ENCODE assay signal across 8 cellular contexts in the genomic region with DNA sequence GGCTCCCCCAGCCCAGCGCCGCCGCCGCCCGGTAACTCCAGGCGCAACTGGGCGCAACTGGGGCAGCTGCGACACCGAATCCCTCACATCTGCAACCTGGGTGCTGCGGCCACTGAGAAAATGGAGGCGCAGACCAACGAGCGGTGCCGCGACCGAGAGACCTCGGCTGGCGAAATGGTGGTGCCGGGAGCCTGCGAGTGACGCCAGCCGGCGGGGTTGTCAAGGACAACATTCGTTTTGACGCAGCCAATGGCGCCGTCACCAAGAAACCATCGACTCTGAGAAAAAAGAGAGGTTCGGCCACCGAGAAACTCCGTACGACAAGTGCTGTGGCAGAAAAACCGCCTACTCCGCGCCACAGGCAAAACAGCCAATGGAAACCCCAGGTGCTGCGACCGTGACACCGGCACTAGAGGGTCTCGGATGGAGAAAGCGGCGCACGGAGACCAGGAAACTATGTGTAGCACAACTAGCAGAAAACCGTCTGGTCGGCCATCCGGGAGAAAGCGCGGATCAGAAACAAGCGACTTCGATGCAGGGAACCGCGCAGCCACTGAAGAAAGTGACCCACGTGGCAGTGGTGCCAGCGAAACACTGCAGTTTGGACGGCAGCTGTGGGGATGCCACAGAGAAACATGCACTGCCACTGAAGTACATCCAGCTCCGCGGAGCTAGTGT.
DNase-seq lines count a peak whose midpoint lies in the region; ATAC-seq and TF ChIP-seq lines count a peak whose summit lies in the region.

No MANE protein-coding gene starts in this region.

- peak overlapping the region; percentile 73 for H3K4me3 ChIP-seq in coronary artery
- H3K4me3 ChIP-seq in suprapubic skin, result peak overlapping the region; percentile 65
- no peak overlapping the region for H3K4me3 ChIP-seq in smooth muscle cell

- H3K9me3 Mint-ChIP-seq in naive thymus-derived CD8-positive, alpha-beta T cell, result peaks cover 0 to 25% (median 8%) of the 10 kb centered on the region in 9 donors

- no peaks in the 10 kb centered on the region for H4K20me1 ChIP-seq in smooth muscle cell (ENCODE audit: low read depth)

- H3F3A ChIP-seq in smooth muscle cell (ENCODE audit: low read depth), result no peaks in the 10 kb centered on the region

- H2AFZ ChIP-seq in smooth muscle cell (ENCODE audit: low read depth), result no peak overlapping the region

- no peaks in the 10 kb centered on the region for H3K79me2 ChIP-seq in smooth muscle cell (ENCODE audit: low read depth)

- H3K36me3 ChIP-seq in suprapubic skin (no peaks in the 10 kb centered on the region), smooth muscle cell (ENCODE audit: low read depth) (no peaks in the 10 kb centered on the region)

- no peak overlapping the region for H3K9ac ChIP-seq in smooth muscle cell (ENCODE audit: low read depth)

- H3K27me3 ChIP-seq in suprapubic skin (peaks cover 89% of the 10 kb centered on the region), smooth muscle cell (ENCODE audit: low read depth) (no peaks in the 10 kb centered on the region)

- POLR2A ChIA-PET in naive thymus-derived CD8-positive, alpha-beta T cell (lab: Charles Lee), result interaction anchor here (0.6 to 9.7 kb wide), 18 partner anchors 12 to 533 kb away, joined by 3 to 411 read pairs (median 12); a partner anchor contains a TSS

- H3K27ac ChIP-seq in coronary artery (peak overlapping the region; percentile 90 to 91), suprapubic skin (peak overlapping the region; percentile 90), smooth muscle cell (ENCODE audit: low read depth) (no peak overlapping the region)

- peak overlapping the region; percentile 91 to 99 (median 95) for H3K4me3 Mint-ChIP-seq in naive thymus-derived CD8-positive, alpha-beta T cell

- H3K4me1 ChIP-seq in suprapubic skin, result peaks cover 45% of the 10 kb centered on the region
- H3K4me1 ChIP-seq in smooth muscle cell (ENCODE audit: low read depth), result no peaks in the 10 kb centered on the region

- TF ChIP-seq POLR2A in suprapubic skin (IDR thresholded peaks at IDR 0.05), result no peak

- H3K36me3 Mint-ChIP-seq in naive thymus-derived CD8-positive, alpha-beta T cell, result peaks cover 2 to 17% (median 8%) of the 10 kb centered on the region in 3 donors

- WGBS in suprapubic skin, result 2% methylated on average over 25 of the region's 56 CpGs
- 98% methylated on average over 55 of the region's 56 CpGs for WGBS in smooth muscle cell (ENCODE audit: low lambda C conversion rate)

- peak; percentile 29 for ATAC-seq in GM21619 (IDR thresholded peaks at IDR 0.05; ENCODE audit: unreplicated experiment)
- peak; percentile 60 to 74 for ATAC-seq in naive thymus-derived CD8-positive, alpha-beta T cell

- peak overlapping the region; percentile 99 to 100 (median 100) for H3K27ac Mint-ChIP-seq in naive thymus-derived CD8-positive, alpha-beta T cell

- TF ChIP-seq EP300 in suprapubic skin (IDR thresholded peaks at IDR 0.05), result no peak

- DNase-seq in DMS53 (lab: John Stamatoyannopoulos, UW) (peak; percentile 82), NCI-H1092 (lab: John Stamatoyannopoulos, UW) (peak; percentile 41), coronary artery (ENCODE audit: low spot score) (peak; percentile 78), suprapubic skin (ENCODE audit: low spot score in 2 of 2) (peak in 1 of 2 donors; percentile 80), smooth muscle cell (lab: John Stamatoyannopoulos, UW; ENCODE audit: unreplicated experiment) (no peak)
- DNase-seq in activated CD4-positive, alpha-beta T cell treated with anti-CD3 and anti-CD28 coated beads for 48 hours, result peak; percentile 85
- peak; percentile 65 to 94 (median 88) for DNase-seq in naive thymus-derived CD8-positive, alpha-beta T cell

- H3K4me1 Mint-ChIP-seq in naive thymus-derived CD8-positive, alpha-beta T cell, result peaks cover 13 to 36% (median 26%) of the 10 kb centered on the region in 4 donors

- no peaks in the 10 kb centered on the region for H3K9me3 ChIP-seq in suprapubic skin
- H3K9me3 ChIP-seq in smooth muscle cell (replicated peaks; ENCODE audit: low read depth), result no peaks in the 10 kb centered on the region

- no peak overlapping the region for H3K4me2 ChIP-seq in smooth muscle cell

- TF ChIP-seq CTCF in coronary artery (IDR thresholded peaks at IDR 0.05), result no peak
- TF ChIP-seq CTCF in suprapubic skin (IDR thresholded peaks at IDR 0.05), result no peak
- TF ChIP-seq CTCF in smooth muscle cell (IDR thresholded peaks at IDR 0.05; ENCODE audit: borderline replicate concordance, insufficient read depth, poor library complexity, severe bottlenecking), result no peak

- H3K27me3 Mint-ChIP-seq in naive thymus-derived CD8-positive, alpha-beta T cell, result no peaks in the 10 kb centered on the region
